17 cellular contexts compared by ENCODE assay signal in the genomic region with DNA sequence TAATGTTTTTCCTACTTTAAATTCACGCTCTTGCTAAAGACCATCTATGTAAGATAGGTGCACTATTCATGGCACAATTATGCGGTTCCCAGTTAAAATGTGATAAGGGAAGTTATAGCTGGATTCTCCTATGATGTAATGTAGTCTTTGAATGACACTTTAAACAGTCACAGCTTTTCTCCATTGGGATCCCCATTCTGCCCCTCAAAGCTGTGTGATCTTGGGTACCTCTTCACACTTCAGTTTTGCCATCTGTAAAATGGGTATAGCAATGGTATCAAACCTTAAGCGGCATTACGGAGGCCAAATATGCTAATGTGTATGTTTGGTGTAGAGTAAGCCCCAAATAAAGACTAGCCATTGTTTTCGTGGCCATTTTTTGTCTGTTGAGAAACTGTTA.
DNase-seq lines count a peak whose midpoint lies in the region; ATAC-seq, FAIRE-seq and TF ChIP-seq lines count a peak whose summit lies in the region.
"Had no signal": no experiment of that assay in that cellular context is flagged by ENCODE, and none has a peak within 500 bp of the region (broad histone marks: within the 10 kb centered on the region; RNA-seq: fewer than 3 reads in every experiment).

No MANE protein-coding gene starts in this region.

- WGBS in tibial nerve, 2 donors: 65 to 69% methylated on average over 5 of the region's 5 CpGs

- dilution Hi-C loops in keratinocyte (cut with MboI; ENCODE audit: extremely low pct_ligation_motif_present, low sequenced_read_pairs): no loop called here

- H3K9ac ChIP-seq in BLaER1 treated with 17β-estradiol and CSF1 and Interleukin-3, amounts not matched to agents 10 nM and 100 nM: no peak overlapping the region
- H3K9ac ChIP-seq in keratinocyte (ENCODE audit: control insufficient read depth, extremely low read depth, insufficient read depth, low read length): no peak overlapping the region

- intact Hi-C loops in CD4-positive, alpha-beta T cell (cut with DNase I, micrococcal nuclease): loop anchor here (5.0 kb wide), 2 partner anchors 36 to 94 kb away; no protein-coding TSS in a partner anchor

- no peaks in the 10 kb centered on the region for H3K9me1 ChIP-seq in keratinocyte (ENCODE audit: control insufficient read depth, extremely low read depth, insufficient read depth, low read length)

- H3K9me3 Mint-ChIP-seq in CD4-positive, alpha-beta T cell: no peaks in the 10 kb centered on the region
- H3K9me3 Mint-ChIP-seq in T-cell: no peaks in the 10 kb centered on the region
- H3K9me3 Mint-ChIP-seq: activated CD4-positive, alpha-beta T cell treated with anti-CD3 and anti-CD28 coated beads, Interleukin-2, amount 10 ng/mL, durations not matched to agents 24 days and 14 days had no signal

- CTCF ChIA-PET in CD4-positive, alpha-beta T cell (lab: Charles Lee): interaction anchor here (0.8 to 1.5 kb wide), 3 partner anchors 12 to 258 kb away, joined by 3 to 7 read pairs (median 6); no protein-coding TSS in a partner anchor
- CTCF ChIA-PET in T-cell (lab: Charles Lee): interaction anchor here (0.6 to 1.1 kb wide), 4 partner anchors 214 to 256 kb away, joined by 3 to 5 read pairs (median 4); no protein-coding TSS in a partner anchor

- H3K27ac Mint-ChIP-seq in CD4-positive, alpha-beta T cell: peak overlapping the region; percentile 92
- H3K27ac Mint-ChIP-seq in T-cell: peak overlapping the region; percentile 19 to 70

- DNase-seq in CD4-positive, alpha-beta T cell: no peak
- DNase-seq in T-cell (no peak), keratinocyte (ENCODE audit: low read depth, low spot score) (no peak), GF-D8 (lab: John Stamatoyannopoulos, UW) (no peak), tibial nerve (ENCODE audit: low spot score in 2 of 2) (no peak), Kasumi-1 (lab: John Stamatoyannopoulos, UW) (no peak)
- no peak for DNase-seq in stimulated activated CD4-positive, alpha-beta T cell treated with anti-CD3 and anti-CD28 coated beads, Interleukin-2, amount 100 ng/mL, for 48 hours
- DNase-seq: activated CD4-positive, alpha-beta T cell treated with anti-CD3 and anti-CD28 coated beads, Interleukin-2, amount 10 ng/mL, durations not matched to agents 24 days and 14 days; DMS153; NCI-H1436 treated with DMSO at 0.1 percent for 48 hours; NCI-H774; PC-9; stimulated activated CD4-positive, alpha-beta T cell treated with anti-CD3 and anti-CD28 coated beads, Interleukin-4, amount 100 ng/mL, for 24 hours; substantia nigra had no signal

- no peaks in the 10 kb centered on the region for H3K79me2 ChIP-seq in keratinocyte (ENCODE audit: control insufficient read depth, insufficient read depth, low read length)

- H3K4me3 ChIP-seq in BLaER1 treated with 17β-estradiol and CSF1 and Interleukin-3, amounts not matched to agents 10 nM and 100 nM: no peak overlapping the region
- no peak overlapping the region for H3K4me3 ChIP-seq in keratinocyte (ENCODE audit: control insufficient read depth in 2 of 3, extremely low read depth in 1 of 3, insufficient read depth in 2 of 3, low read depth in 1 of 3, low read length in 3 of 3)
- H3K4me3 ChIP-seq in tibial nerve: no peak overlapping the region
- H3K4me3 ChIP-seq: cardiac muscle cell, PC-9, SJCRH30 had no signal

- FAIRE-seq in keratinocyte (lab: Jason Lieb, UNC): no peak

- H3K36me3 ChIP-seq in BLaER1 treated with 17β-estradiol and CSF1 and Interleukin-3, amounts not matched to agents 10 nM and 100 nM: no peaks in the 10 kb centered on the region
- H3K36me3 ChIP-seq in keratinocyte (ENCODE audit: control insufficient read depth in 2 of 2, extremely low read depth in 1 of 2, insufficient read depth in 2 of 2, low read length in 2 of 2) (no peaks in the 10 kb centered on the region), tibial nerve (no peaks in the 10 kb centered on the region)
- H3K36me3 ChIP-seq: cardiac muscle cell, SJCRH30 had no signal

- peaks cover 61 to 100% (median 91%) of the 10 kb centered on the region in 10 experiments for H3K4me1 ChIP-seq in BLaER1 treated with 17β-estradiol and CSF1 and Interleukin-3, amounts not matched to agents 10 nM and 100 nM
- H3K4me1 ChIP-seq in keratinocyte (ENCODE audit: control insufficient read depth, extremely low read depth, insufficient read depth, low read length) (peaks cover 56% of the 10 kb centered on the region), tibial nerve (peaks cover 0 to 59% (median 37%) of the 10 kb centered on the region in 4 donors)

- no peak overlapping the region for H2AFZ ChIP-seq in keratinocyte (ENCODE audit: control insufficient read depth, low read length)
- H2AFZ ChIP-seq: PC-9 had no signal

- POLR2A ChIA-PET in CD4-positive, alpha-beta T cell (lab: Charles Lee): interaction anchor here (0.7 to 3.5 kb wide), 6 partner anchors 11 to 75 kb away, joined by 3 to 17 read pairs (median 6); partner anchors contain the start of gene ZNF217
- POLR2A ChIA-PET in T-cell (lab: Charles Lee): interaction anchor here in 1 of 2 donors (0.8 to 0.9 kb wide), 2 partner anchors 63 to 177 kb away, joined by 4 to 9 read pairs; no protein-coding TSS in a partner anchor

- H4K20me1 ChIP-seq in BLaER1 treated with 17β-estradiol and CSF1 and Interleukin-3, amounts not matched to agents 10 nM and 100 nM: no peaks in the 10 kb centered on the region
- no peaks in the 10 kb centered on the region for H4K20me1 ChIP-seq in keratinocyte (ENCODE audit: control insufficient read depth, extremely low read depth, insufficient read depth, low read length)

- H3K27me3 ChIP-seq in BLaER1 treated with 17β-estradiol and CSF1 and Interleukin-3, amounts not matched to agents 10 nM and 100 nM: peaks cover 0 to 11% (median 6%) of the 10 kb centered on the region in 11 experiments; a peak in 7 of 22 replicates
- no peaks in the 10 kb centered on the region for H3K27me3 ChIP-seq in CD4-positive, alpha-beta T cell (ENCODE audit: control insufficient read depth, insufficient read depth, low read length)
- H3K27me3 ChIP-seq in keratinocyte (ENCODE audit: control insufficient read depth, extremely low read depth, insufficient read depth, low read length) (no peaks in the 10 kb centered on the region), tibial nerve (no peaks in the 10 kb centered on the region)
- H3K27me3 ChIP-seq: cardiac muscle cell, SJCRH30 had no signal

- H3K36me3 Mint-ChIP-seq in CD4-positive, alpha-beta T cell (ENCODE audit: low read depth): no peaks in the 10 kb centered on the region
- H3K36me3 Mint-ChIP-seq in T-cell: no peaks in the 10 kb centered on the region

- no peak for TF ChIP-seq POLR2A in tibial nerve (IDR thresholded peaks at IDR 0.05)

- no peak for TF ChIP-seq EP300 in tibial nerve (IDR thresholded peaks at IDR 0.05)

- peaks cover 78% of the 10 kb centered on the region for H3K4me1 Mint-ChIP-seq in CD4-positive, alpha-beta T cell (ENCODE audit: low read depth)
- peaks cover 68 to 72% (median 71%) of the 10 kb centered on the region in 3 donors for H3K4me1 Mint-ChIP-seq in T-cell

- H3K4me2 ChIP-seq in BLaER1 treated with 17β-estradiol and CSF1 and Interleukin-3, amounts not matched to agents 10 nM and 100 nM: peak overlapping the region in 7 of 11 experiments; percentile 63 to 95 (median 87); a peak in 8 of 22 replicates
- no peak overlapping the region for H3K4me2 ChIP-seq in keratinocyte (ENCODE audit: control insufficient read depth, extremely low read depth, insufficient read depth, low read depth, low read length)

- no peak for TF ChIP-seq CTCF in CD4-positive, alpha-beta T cell (IDR thresholded peaks at IDR 0.05)
- TF ChIP-seq CTCF in keratinocyte (optimal IDR thresholded peaks at IDR 0.05 in 1 of 3, IDR thresholded peaks at IDR 0.05 in 1 of 3, conservative IDR thresholded peaks at IDR 0.05 in 1 of 3; ENCODE audit: extremely low read depth in 1 of 3, insufficient read depth in 2 of 3, low read length in 3 of 3) (no peak), tibial nerve (IDR thresholded peaks at IDR 0.05) (no peak)

- no peaks in the 10 kb centered on the region for H3K27me3 Mint-ChIP-seq in CD4-positive, alpha-beta T cell
- no peaks in the 10 kb centered on the region for H3K27me3 Mint-ChIP-seq in T-cell
- H3K27me3 Mint-ChIP-seq: activated CD4-positive, alpha-beta T cell treated with anti-CD3 and anti-CD28 coated beads, Interleukin-2, amount 10 ng/mL, durations not matched to agents 24 days and 14 days had no signal

- H3K27ac ChIP-seq in BLaER1 treated with 17β-estradiol and CSF1 and Interleukin-3, amounts not matched to agents 10 nM and 100 nM: peak overlapping the region in 4 of 11 experiments; percentile 72 to 89 (median 80); a peak in 8 of 22 replicates
- H3K27ac ChIP-seq in CD4-positive, alpha-beta T cell (ENCODE audit: low read depth, low read length): no peak overlapping the region
- H3K27ac ChIP-seq in keratinocyte (ENCODE audit: control insufficient read depth, insufficient read depth, low read length) (peak overlapping the region; percentile 33), tibial nerve (peak overlapping the region in 1 of 4 donors; percentile 78)
- H3K27ac ChIP-seq: cardiac muscle cell, SJCRH30 had no signal

- no peak for ATAC-seq in CD4-positive, alpha-beta T cell (ENCODE audit: poor library complexity)
- no peak for ATAC-seq in T-cell (replicated peaks in 1 of 4)

- H3K4me3 Mint-ChIP-seq in CD4-positive, alpha-beta T cell: peak overlapping the region; percentile 58
- H3K4me3 Mint-ChIP-seq in T-cell: peak overlapping the region in 1 of 3 donors; percentile 37

- H3K9me3 ChIP-seq in BLaER1 treated with 17β-estradiol and CSF1 and Interleukin-3, amounts not matched to agents 10 nM and 100 nM (replicated peaks in 1 of 11): no peaks in the 10 kb centered on the region
- H3K9me3 ChIP-seq in CD4-positive, alpha-beta T cell (ENCODE audit: control insufficient read depth, low read length): no peaks in the 10 kb centered on the region
- H3K9me3 ChIP-seq in keratinocyte (ENCODE audit: control insufficient read depth, low read depth, low read length) (no peaks in the 10 kb centered on the region), tibial nerve (no peaks in the 10 kb centered on the region)
- H3K9me3 ChIP-seq: SJCRH30 had no signal
